In genomic region chr2:150487537-150488429, GRCh38 we compare ENCODE assay signal across 9 cellular contexts. TPM values are rescaled to one million over a fixed set of nuclear protein-coding genes. Genes with fewer than 3 reads are reported as not detected.
A peak's percentile ranks its signal among the peaks of the same experiment; 100 is the strongest.
DNase-seq lines count a peak whose midpoint lies in the region; ATAC-seq and TF ChIP-seq lines count a peak whose summit lies in the region.
"Had no signal": no experiment of that assay in that cellular context is flagged by ENCODE, and none has a peak within 500 bp of the region (broad histone marks: within the 10 kb centered on the region; RNA-seq: fewer than 3 reads in every experiment).

TSS of gene RND3 (minus strand) at chr2:150487667. CDS start at chr2:150487417, 250 bp downstream.

- no peaks in the 10 kb centered on the region for H3K36me3 Mint-ChIP-seq in CD4-positive, alpha-beta memory T cell
- no peaks in the 10 kb centered on the region for H3K36me3 Mint-ChIP-seq in nephron progenitor cell (ENCODE audit: low read depth)

- no peaks in the 10 kb centered on the region for H3K4me1 ChIP-seq in CD4-positive, alpha-beta memory T cell (ENCODE audit: insufficient read depth, low read length)
- peaks cover 0 to 22% (median 12%) of the 10 kb centered on the region in 4 donors for H3K4me1 ChIP-seq in tibial nerve

- POLR2A ChIA-PET in CD4-positive, alpha-beta memory T cell (lab: Charles Lee; ENCODE audit: partially characterized antibody): no interaction called here

- 13 to 14% methylated on average over 24 of the region's 24 CpGs for WGBS in tibial nerve, 2 donors

- H3K27me3 ChIP-seq in CD4-positive, alpha-beta memory T cell (ENCODE audit: insufficient read depth, low read length): peaks cover 5% of the 10 kb centered on the region
- H3K27me3 ChIP-seq in tibial nerve: no peaks in the 10 kb centered on the region

- peaks cover 4 to 21% (median 8%) of the 10 kb centered on the region in 4 donors for H3K4me1 Mint-ChIP-seq in CD4-positive, alpha-beta memory T cell
- peaks cover 20% of the 10 kb centered on the region for H3K4me1 Mint-ChIP-seq in nephron progenitor cell

- intact Hi-C loops in CD4-positive, alpha-beta memory T cell (cut with micrococcal nuclease): loop anchor here (2.0 kb wide), 1 partner anchor 891 kb away; no protein-coding TSS in a partner anchor

- no peak within 1 kb of the TSS for H3K27ac ChIP-seq in CD4-positive, alpha-beta memory T cell (ENCODE audit: low read depth, low read length)
- H3K27ac ChIP-seq in tibial nerve: peak within 1 kb of the TSS; percentile 82 to 99 (median 92)

- peaks cover 28 to 44% of the 10 kb centered on the region in 2 donors for H3K27me3 Mint-ChIP-seq in CD4-positive, alpha-beta memory T cell
- H3K27me3 Mint-ChIP-seq in nephron progenitor cell (ENCODE audit: low read depth, poor library complexity): peaks cover 3% of the 10 kb centered on the region

- H3K27ac Mint-ChIP-seq in CD4-positive, alpha-beta memory T cell: no peak within 1 kb of the TSS
- H3K27ac Mint-ChIP-seq in nephron progenitor cell: peak within 1 kb of the TSS; percentile 95
- H3K27ac Mint-ChIP-seq: activated naive CD4-positive, alpha-beta T cell treated with anti-CD3 and anti-CD28 coated beads, Interleukin-2, amount 50 U/mL, for 72 hours had no signal

- peak; percentile 68 for ATAC-seq in HG03342 (IDR thresholded peaks at IDR 0.05; ENCODE audit: unreplicated experiment)

- peaks cover 0 to 2% (median 0%) of the 10 kb centered on the region in 8 donors for H3K9me3 Mint-ChIP-seq in CD4-positive, alpha-beta memory T cell
- H3K9me3 Mint-ChIP-seq in nephron progenitor cell: no peaks in the 10 kb centered on the region

- H3K36me3 ChIP-seq in CD4-positive, alpha-beta memory T cell (ENCODE audit: insufficient read depth, low read length): no peaks in the 10 kb centered on the region
- H3K36me3 ChIP-seq in tibial nerve: no peaks in the 10 kb centered on the region

- DNase-seq in CD4-positive, alpha-beta memory T cell: peak in 1 of 5 donors; percentile 1
- DNase-seq in NCI-H2227 treated with DMSO at 0.1 percent for 48 hours (lab: John Stamatoyannopoulos, UW): peak; percentile 99
- peak; percentile 71 for DNase-seq in activated CD8-positive, alpha-beta memory T cell treated with anti-CD3 and anti-CD28 coated beads, Interleukin-2, amount 50 U/mL, for 48 hours
- peak; percentile 100 for DNase-seq in fibroblast of the aortic adventitia (ENCODE audit: low read depth)
- peak; percentile 93 for DNase-seq in nephron progenitor cell
- DNase-seq in tibial nerve (ENCODE audit: low spot score in 2 of 2): peak; percentile 97 to 98

- TF ChIP-seq POLR2A in GM19193 (IDR thresholded peaks at IDR 0.05; ENCODE audit: extremely low read depth, insufficient read depth, insufficient read length) (peak; percentile 70), tibial nerve (IDR thresholded peaks at IDR 0.05) (peak; percentile 91 to 92)

- H3K4me3 ChIP-seq in CD4-positive, alpha-beta memory T cell (ENCODE audit: low read length in 2 of 2): no peak within 1 kb of the TSS
- H3K4me3 ChIP-seq in fibroblast of the aortic adventitia (ENCODE audit: low read depth, low read length) (peak within 1 kb of the TSS; percentile 97), tibial nerve (peak within 1 kb of the TSS; percentile 59 to 94 (median 74))

- CTCF ChIA-PET in CD4-positive, alpha-beta memory T cell (lab: Charles Lee; ENCODE audit: partially characterized antibody): no interaction called here

- TF ChIP-seq EP300 in tibial nerve (IDR thresholded peaks at IDR 0.05): peak; percentile 50 to 100

- no peaks in the 10 kb centered on the region for H3K9me3 ChIP-seq in CD4-positive, alpha-beta memory T cell (ENCODE audit: control insufficient read depth in 1 of 2, low read length in 2 of 2)
- no peaks in the 10 kb centered on the region for H3K9me3 ChIP-seq in tibial nerve

- H3K4me3 Mint-ChIP-seq in CD4-positive, alpha-beta memory T cell: peak within 1 kb of the TSS in 6 of 8 donors; percentile 9 to 75 (median 54)
- H3K4me3 Mint-ChIP-seq in nephron progenitor cell: peak within 1 kb of the TSS; percentile 96

- TF ChIP-seq CTCF in fibroblast of the aortic adventitia (IDR thresholded peaks at IDR 0.05; ENCODE audit: insufficient read depth, low read length) (peak; percentile 87), nephron progenitor cell (IDR thresholded peaks at IDR 0.05) (peak; percentile 80), tibial nerve (IDR thresholded peaks at IDR 0.05) (peak; percentile 75 to 89 (median 88))

RNA-seq across cellular contexts. Expression of gene RND3, which starts in this region (rescaled TPM):
- not detected for total RNA-seq in CD4-positive, alpha-beta memory T cell
- polyA plus RNA-seq in CD4-positive, alpha-beta memory T cell: not detected
- 154 and 321 TPM in 2 replicates for total RNA-seq in fibroblast of the aortic adventitia (ENCODE audit: low replicate concordance)
- 10 to 100 TPM; 21.8 to 73.5 (median 26.3) TPM for total RNA-seq in tibial nerve
- total RNA-seq: activated naive CD4-positive, alpha-beta T cell treated with anti-CD3 and anti-CD28 coated beads, Interleukin-2, amount 50 U/mL, for 72 hours had no signal

Comparison
In these comparisons a context has a peak if more than half of its experiments do, and no peak if none do; other contexts are left out.
1. RNA of gene RND3 (total RNA-seq): 154 to 321 TPM in fibroblast of the aortic adventitia and 21.8 to 73.5 TPM in tibial nerve; not detected in CD4-positive, alpha-beta memory T cell; every median in the first group is over 10 times any median in the second.
2. H3K4me3 ChIP-seq: peak in fibroblast of the aortic adventitia (single experiment) and tibial nerve (4 of 4); none in CD4-positive, alpha-beta memory T cell (0 of 2).
3. Peak in every context shown above with its lines, with median percentiles within 50 percentile points of each other: CTCF ChIP-seq.